Comparison of ENCODE assay signal across 1 cellular context in genomic region chr14:51095854-51096823, GRCh38.
TF ChIP-seq lines count a peak whose summit lies in the region.

No MANE protein-coding gene starts in this region.

TF ChIP-seq in H1, 55 proteins besides CTCF, POLR2A, EP300 and RAD21 (continued from another document):
- TF ChIP-seq, protein P1, sequence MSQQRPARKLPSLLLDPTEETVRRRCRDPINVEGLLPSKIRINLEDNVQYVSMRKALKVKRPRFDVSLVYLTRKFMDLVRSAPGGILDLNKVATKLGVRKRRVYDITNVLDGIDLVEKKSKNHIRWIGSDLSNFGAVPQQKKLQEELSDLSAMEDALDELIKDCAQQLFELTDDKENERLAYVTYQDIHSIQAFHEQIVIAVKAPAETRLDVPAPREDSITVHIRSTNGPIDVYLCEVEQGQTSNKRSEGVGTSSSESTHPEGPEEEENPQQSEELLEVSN (IDR thresholded peaks at IDR 0.05): peak; percentile 73; the same call in 1 of the 2 replicates
